20 cellular contexts compared by ENCODE assay signal in the genomic region with DNA sequence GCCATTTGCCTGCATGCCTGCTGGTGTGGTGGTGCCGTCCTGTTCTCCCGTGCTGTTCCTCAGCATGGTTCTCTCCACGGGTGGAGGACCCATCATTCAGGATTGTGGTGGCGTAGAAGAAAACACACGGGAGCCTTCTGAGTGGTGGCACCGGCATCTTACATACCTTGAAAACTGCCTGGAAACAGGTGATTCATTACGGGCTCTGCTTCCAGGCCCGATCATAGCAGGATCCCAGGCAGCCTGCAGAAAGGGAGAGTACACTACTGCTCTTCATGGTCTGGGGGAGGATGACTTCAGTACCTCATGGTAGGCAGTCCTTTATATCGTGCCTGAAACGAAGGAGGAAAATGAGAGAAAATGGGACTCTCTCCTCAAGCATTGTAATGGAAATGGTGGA.
A peak's percentile ranks its signal among the peaks of the same experiment; 100 is the strongest.
DNase-seq lines count a peak whose midpoint lies in the region; ATAC-seq, FAIRE-seq and TF ChIP-seq lines count a peak whose summit lies in the region.
"Had no signal": no experiment of that assay in that cellular context is flagged by ENCODE, and none has a peak within 500 bp of the region (broad histone marks: within the 10 kb centered on the region; RNA-seq: fewer than 3 reads in every experiment).

No MANE protein-coding gene starts in this region.

- TF ChIP-seq CTCF in HepG2 (CRISPR knock-in tag; IDR thresholded peaks at IDR 0.05): no peak
- TF ChIP-seq CTCF in right lobe of liver (IDR thresholded peaks at IDR 0.05): no peak
- no peak for TF ChIP-seq CTCF in SK-N-SH (IDR thresholded peaks at IDR 0.05)

- no peaks in the 10 kb centered on the region for H3F3A ChIP-seq in SK-N-SH (replicated peaks; ENCODE audit: insufficient read depth)

- TF ChIP-seq RAD21 in HepG2 (CRISPR knock-in tag; IDR thresholded peaks at IDR 0.05): no peak
- TF ChIP-seq RAD21 in SK-N-SH (IDR thresholded peaks at IDR 0.05; ENCODE audit: low read length): no peak

- H3K27me3 ChIP-seq in HepG2 (ENCODE audit: control insufficient read depth in 1 of 2, insufficient read depth in 2 of 2, low read length in 2 of 2): peaks cover 0 to 9% of the 10 kb centered on the region in 2 experiments; a peak in 1 of 5 replicates
- H3K27me3 ChIP-seq in right lobe of liver: no peaks in the 10 kb centered on the region
- peaks cover 23% of the 10 kb centered on the region; the same call in 1 of the 2 replicates for H3K27me3 ChIP-seq in SK-N-SH (ENCODE audit: insufficient read depth)
- no peaks in the 10 kb centered on the region for H3K27me3 ChIP-seq in CD8-positive, alpha-beta memory T cell (ENCODE audit: insufficient read depth, low read length, poor library complexity, severe bottlenecking)

- TF ChIP-seq EP300 in HepG2 (IDR thresholded peaks at IDR 0.05; ENCODE audit: low read depth in 2 of 2, low read length in 2 of 2) (no peak), HepG2 (CRISPR knock-in tag; IDR thresholded peaks at IDR 0.05; ENCODE audit: borderline replicate concordance) (no peak), SK-N-SH (IDR thresholded peaks at IDR 0.05; ENCODE audit: borderline replicate concordance in 1 of 2, low read depth in 1 of 2, low read length in 1 of 2) (no peak)

- POLR2A ChIA-PET in HepG2 (lab: Yijun Ruan, JAX) (no interaction called here), SK-N-SH (lab: Yijun Ruan, JAX) (no interaction called here)
- POLR2A ChIA-PET in CD8-positive, alpha-beta memory T cell (lab: Charles Lee): no interaction called here

- CTCF ChIA-PET in HepG2 (lab: Yijun Ruan, JAX; ENCODE audit: low intra/inter-chr PET ratio, low total read pairs) (no interaction called here), SK-N-SH (lab: Yijun Ruan, JAX) (no interaction called here)
- CTCF ChIA-PET in CD8-positive, alpha-beta memory T cell (lab: Charles Lee): no interaction called here

- H3K36me3 ChIP-seq in HepG2 (replicated peaks in 1 of 2; ENCODE audit: control insufficient read depth in 1 of 2, insufficient read depth in 2 of 2, low read length in 2 of 2) (no peaks in the 10 kb centered on the region), right lobe of liver (no peaks in the 10 kb centered on the region), SK-N-SH (replicated peaks in 1 of 2; ENCODE audit: control insufficient read depth in 1 of 2, insufficient read depth in 2 of 2, low read length in 1 of 2) (no peaks in the 10 kb centered on the region)
- no peaks in the 10 kb centered on the region for H3K36me3 ChIP-seq in CD8-positive, alpha-beta memory T cell (ENCODE audit: insufficient read depth, low read length)
- H3K36me3 ChIP-seq: BE2C had no signal

- H3K79me2 ChIP-seq in HepG2 (ENCODE audit: insufficient read depth, low read length): no peaks in the 10 kb centered on the region
- no peaks in the 10 kb centered on the region for H3K79me2 ChIP-seq in SK-N-SH (ENCODE audit: insufficient read depth)

- DNase-seq in HepG2 (ENCODE audit: low spot score): no peak
- DNase-seq in right lobe of liver: no peak
- no peak for DNase-seq in SK-N-SH
- peak; percentile 67 for DNase-seq in cerebellum (ENCODE audit: low spot score)
- DNase-seq in GM19240 (ENCODE audit: insufficient read length, low spot score): no peak
- DNase-seq in AML-193 (lab: John Stamatoyannopoulos, UW): no peak
- DNase-seq in CD8-positive, alpha-beta memory T cell: no peak
- DNase-seq: 8988T; BE2C; Caco-2; CD4-positive, CD25-positive, alpha-beta regulatory T cell; DMS79 treated with DMSO at 0.1 percent for 48 hours; H7; HFFc6; KBM-7 had no signal

- H3K4me3 ChIP-seq in HepG2 (replicated peaks in 1 of 3; ENCODE audit: insufficient read depth in 1 of 3, low read depth in 2 of 3, low read length in 3 of 3) (no peak overlapping the region), right lobe of liver (no peak overlapping the region), SK-N-SH (ENCODE audit: low read depth in 2 of 2, low read length in 1 of 2) (no peak overlapping the region)
- H3K4me3 ChIP-seq in CD8-positive, alpha-beta memory T cell (ENCODE audit: low read length): no peak overlapping the region
- H3K4me3 ChIP-seq: GM12878 had no signal

- H2AFZ ChIP-seq in HepG2 (ENCODE audit: low read length): no peak overlapping the region
- no peak overlapping the region for H2AFZ ChIP-seq in SK-N-SH (ENCODE audit: low read depth)

- intact Hi-C loops in HepG2 (cut with micrococcal nuclease; ENCODE audit: unreplicated experiment) (no loop called here), right lobe of liver (cut with DNase I) (no loop called here)

- no peaks in the 10 kb centered on the region for H3K9me2 ChIP-seq in SK-N-SH

- peaks cover 0 to 1% (median 0%) of the 10 kb centered on the region in 5 donors for H3K9me3 Mint-ChIP-seq in CD8-positive, alpha-beta memory T cell
- H3K9me3 Mint-ChIP-seq: HFFc6 had no signal

- no peak overlapping the region for H3K27ac Mint-ChIP-seq in CD8-positive, alpha-beta memory T cell
- H3K27ac Mint-ChIP-seq: CD4-positive, CD25-positive, alpha-beta regulatory T cell; HFFc6; IgD-negative memory B cell had no signal

- 5% methylated on average over 2 of the region's 10 CpGs for WGBS in HepG2 (ENCODE audit: low lambda C conversion rate)
- WGBS in right lobe of liver (ENCODE audit: insufficient coverage, low coverage, low lambda C conversion rate, missing lambda C conversion rate): 55% methylated on average over 9 of the region's 10 CpGs
- WGBS in SK-N-SH (ENCODE audit: low lambda C conversion rate): 21% methylated on average over 10 of the region's 10 CpGs

- BruUV-seq in HepG2 (replicated peaks; lab: Mats Ljungman, UMichigan): no TSS peak

- H3K4me2 ChIP-seq in HepG2 (ENCODE audit: low read depth, low read length) (no peak overlapping the region), SK-N-SH (no peak overlapping the region)

- no peak overlapping the region for H3K27ac ChIP-seq in HepG2 (ENCODE audit: extremely low read length, insufficient read depth, low read length)
- H3K27ac ChIP-seq in right lobe of liver: no peak overlapping the region
- H3K27ac ChIP-seq in SK-N-SH (ENCODE audit: low read depth in 2 of 2, low read length in 1 of 2): no peak overlapping the region
- no peak overlapping the region for H3K27ac ChIP-seq in CD8-positive, alpha-beta memory T cell (ENCODE audit: low read depth, low read length)
- H3K27ac ChIP-seq: HL-60 had no signal

- H3K9me3 ChIP-seq in HepG2 (ENCODE audit: low read length) (no peaks in the 10 kb centered on the region), right lobe of liver (no peaks in the 10 kb centered on the region), SK-N-SH (no peaks in the 10 kb centered on the region)
- H3K9me3 ChIP-seq in CD8-positive, alpha-beta memory T cell (ENCODE audit: low read length): no peaks in the 10 kb centered on the region
- H3K9me3 ChIP-seq: BE2C, Caco-2 had no signal

- H3K36me3 Mint-ChIP-seq in CD8-positive, alpha-beta memory T cell: no peaks in the 10 kb centered on the region
- H3K36me3 Mint-ChIP-seq: CD4-positive, CD25-positive, alpha-beta regulatory T cell; IgD-negative memory B cell had no signal

- H3K4me3 Mint-ChIP-seq in CD8-positive, alpha-beta memory T cell: no peak overlapping the region
- H3K4me3 Mint-ChIP-seq: CD4-positive, CD25-positive, alpha-beta regulatory T cell; HFFc6; IgD-negative memory B cell had no signal

- H4K20me1 ChIP-seq in HepG2 (ENCODE audit: insufficient read depth, low read length) (no peaks in the 10 kb centered on the region), SK-N-SH (ENCODE audit: insufficient read depth) (no peaks in the 10 kb centered on the region)

- FAIRE-seq in HepG2 (lab: Jason Lieb, UNC): no peak
- FAIRE-seq: D721Med, GM12878 had no signal

- no peaks in the 10 kb centered on the region for H3K4me1 Mint-ChIP-seq in CD8-positive, alpha-beta memory T cell
- H3K4me1 Mint-ChIP-seq: CD4-positive, CD25-positive, alpha-beta regulatory T cell; IgD-negative memory B cell had no signal

- ATAC-seq in HepG2 (no peak), right lobe of liver (no peak)
- ATAC-seq: GM12878, HCT116 had no signal

- TF ChIP-seq POLR2A in HepG2 (IDR thresholded peaks at IDR 0.05; ENCODE audit: insufficient read depth in 1 of 2, low read depth in 2 of 2, low read length in 2 of 2) (no peak), right lobe of liver (IDR thresholded peaks at IDR 0.05) (no peak)

- in situ Hi-C loops in HepG2 (cut with HindIII; ENCODE audit: extremely low pct_ligation_motif_present, low pct_unique_long_range_greater_than_20kb): no loop called here

- H3K9ac ChIP-seq in HepG2 (ENCODE audit: insufficient read depth, low read depth, low read length) (no peak overlapping the region), SK-N-SH (no peak overlapping the region)

- peaks cover 19 to 34% of the 10 kb centered on the region in 2 donors for H3K27me3 Mint-ChIP-seq in CD8-positive, alpha-beta memory T cell

- H3K4me1 ChIP-seq in HepG2 (ENCODE audit: insufficient read depth, low read length) (no peaks in the 10 kb centered on the region), right lobe of liver (peaks cover 0 to 9% (median 0%) of the 10 kb centered on the region in 4 donors), SK-N-SH (ENCODE audit: control insufficient read depth in 1 of 2, insufficient read depth in 2 of 2, low read depth in 1 of 2, low read length in 1 of 2) (peaks cover 0 to 8% of the 10 kb centered on the region in 2 experiments; a peak in 2 of 4 replicates)
- no peaks in the 10 kb centered on the region for H3K4me1 ChIP-seq in CD8-positive, alpha-beta memory T cell (ENCODE audit: insufficient read depth, low read length)
- H3K4me1 ChIP-seq: BE2C had no signal

TF ChIP-seq in HepG2, 621 proteins besides CTCF, POLR2A, EP300 and RAD21 (continues in another document):
- TF ChIP-seq RFX5 (IDR thresholded peaks at IDR 0.05; ENCODE audit: low read depth, low read length): peak; percentile 86

TF ChIP-seq in SK-N-SH, 30 proteins besides CTCF, POLR2A, EP300 and RAD21 (continues in another document):
- no peak for TF ChIP-seq TAF1 (IDR thresholded peaks at IDR 0.05; ENCODE audit: borderline replicate concordance, low read depth, low read length)
- TF ChIP-seq TEAD4 (IDR thresholded peaks at IDR 0.05; ENCODE audit: borderline replicate concordance, insufficient read depth): no peak
- TF ChIP-seq SIN3A (IDR thresholded peaks at IDR 0.05; ENCODE audit: borderline replicate concordance, low read depth, low read length): no peak
- TF ChIP-seq, protein P1, sequence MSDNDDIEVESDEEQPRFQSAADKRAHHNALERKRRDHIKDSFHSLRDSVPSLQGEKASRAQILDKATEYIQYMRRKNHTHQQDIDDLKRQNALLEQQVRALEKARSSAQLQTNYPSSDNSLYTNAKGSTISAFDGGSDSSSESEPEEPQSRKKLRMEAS (IDR thresholded peaks at IDR 0.05; ENCODE audit: low read depth): no peak
- peak; percentile 79 for TF ChIP-seq RFX5 (IDR thresholded peaks at IDR 0.05; ENCODE audit: low read length)
- TF ChIP-seq, protein P2, sequence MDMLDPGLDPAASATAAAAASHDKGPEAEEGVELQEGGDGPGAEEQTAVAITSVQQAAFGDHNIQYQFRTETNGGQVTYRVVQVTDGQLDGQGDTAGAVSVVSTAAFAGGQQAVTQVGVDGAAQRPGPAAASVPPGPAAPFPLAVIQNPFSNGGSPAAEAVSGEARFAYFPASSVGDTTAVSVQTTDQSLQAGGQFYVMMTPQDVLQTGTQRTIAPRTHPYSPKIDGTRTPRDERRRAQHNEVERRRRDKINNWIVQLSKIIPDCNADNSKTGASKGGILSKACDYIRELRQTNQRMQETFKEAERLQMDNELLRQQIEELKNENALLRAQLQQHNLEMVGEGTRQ (IDR thresholded peaks at IDR 0.05; ENCODE audit: borderline replicate concordance, low read depth, low read length): no peak
- no peak for TF ChIP-seq POLR2AphosphoS5 (IDR thresholded peaks at IDR 0.05; ENCODE audit: low read depth, low read length)
